2 cellular contexts compared by ENCODE assay signal in the genomic region with DNA sequence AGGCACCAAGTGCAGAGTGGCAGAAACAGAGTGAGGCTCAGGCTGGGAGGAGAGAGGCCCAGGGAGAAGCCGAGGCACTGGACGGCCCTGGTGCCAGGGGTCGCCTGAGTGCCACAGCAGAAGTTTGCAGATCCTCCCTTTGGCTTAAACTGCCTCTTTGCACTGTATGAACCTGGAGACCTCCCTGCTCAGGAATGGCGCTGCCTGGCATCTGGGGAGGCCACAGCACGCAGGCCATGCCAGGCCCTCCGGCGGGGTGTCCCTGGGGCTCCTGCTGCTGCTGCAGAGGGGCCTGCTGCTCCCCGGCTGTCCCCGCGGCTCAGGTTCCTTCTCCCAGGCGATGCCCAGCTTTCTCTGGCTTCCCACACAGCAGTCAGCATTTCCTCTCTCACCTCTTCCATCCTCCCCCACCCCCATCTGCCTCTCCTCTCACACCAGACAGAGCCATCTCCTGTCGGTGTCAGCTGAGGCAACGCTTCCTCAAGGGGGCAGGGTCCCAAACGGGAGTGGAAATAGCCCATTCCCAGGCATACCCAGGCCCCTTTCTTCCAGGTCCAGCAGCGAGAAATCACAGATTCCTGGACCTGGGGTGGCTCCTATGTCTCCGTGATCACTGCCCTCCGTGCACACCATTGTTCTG.
TF ChIP-seq lines count a peak whose summit lies in the region.

No MANE protein-coding gene starts in this region.

TF ChIP-seq in SK-N-SH treated with all-trans-retinoic acid at 6 μM for 48 hours, 23 proteins besides CTCF, POLR2A, EP300 and RAD21 (continued from another document):
- TF ChIP-seq, protein P1, sequence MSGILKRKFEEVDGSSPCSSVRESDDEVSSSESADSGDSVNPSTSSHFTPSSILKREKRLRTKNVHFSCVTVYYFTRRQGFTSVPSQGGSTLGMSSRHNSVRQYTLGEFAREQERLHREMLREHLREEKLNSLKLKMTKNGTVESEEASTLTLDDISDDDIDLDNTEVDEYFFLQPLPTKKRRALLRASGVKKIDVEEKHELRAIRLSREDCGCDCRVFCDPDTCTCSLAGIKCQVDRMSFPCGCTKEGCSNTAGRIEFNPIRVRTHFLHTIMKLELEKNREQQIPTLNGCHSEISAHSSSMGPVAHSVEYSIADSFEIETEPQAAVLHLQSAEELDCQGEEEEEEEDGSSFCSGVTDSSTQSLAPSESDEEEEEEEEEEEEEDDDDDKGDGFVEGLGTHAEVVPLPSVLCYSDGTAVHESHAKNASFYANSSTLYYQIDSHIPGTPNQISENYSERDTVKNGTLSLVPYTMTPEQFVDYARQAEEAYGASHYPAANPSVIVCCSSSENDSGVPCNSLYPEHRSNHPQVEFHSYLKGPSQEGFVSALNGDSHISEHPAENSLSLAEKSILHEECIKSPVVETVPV (CRISPR knock-in tag; IDR thresholded peaks at IDR 0.05) = no peak
- no peak for TF ChIP-seq RARB (CRISPR knock-in tag; IDR thresholded peaks at IDR 0.05)
- TF ChIP-seq, protein P2, sequence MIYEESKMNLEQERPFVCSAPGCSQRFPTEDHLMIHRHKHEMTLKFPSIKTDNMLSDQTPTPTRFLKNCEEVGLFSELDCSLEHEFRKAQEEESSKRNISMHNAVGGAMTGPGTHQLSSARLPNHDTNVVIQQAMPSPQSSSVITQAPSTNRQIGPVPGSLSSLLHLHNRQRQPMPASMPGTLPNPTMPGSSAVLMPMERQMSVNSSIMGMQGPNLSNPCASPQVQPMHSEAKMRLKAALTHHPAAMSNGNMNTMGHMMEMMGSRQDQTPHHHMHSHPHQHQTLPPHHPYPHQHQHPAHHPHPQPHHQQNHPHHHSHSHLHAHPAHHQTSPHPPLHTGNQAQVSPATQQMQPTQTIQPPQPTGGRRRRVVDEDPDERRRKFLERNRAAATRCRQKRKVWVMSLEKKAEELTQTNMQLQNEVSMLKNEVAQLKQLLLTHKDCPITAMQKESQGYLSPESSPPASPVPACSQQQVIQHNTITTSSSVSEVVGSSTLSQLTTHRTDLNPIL (CRISPR knock-in tag; IDR thresholded peaks at IDR 0.05; ENCODE audit: low read depth) = no peak
- no peak for TF ChIP-seq TCF4 (CRISPR knock-in tag; IDR thresholded peaks at IDR 0.05; ENCODE audit: borderline replicate concordance)
- no peak for TF ChIP-seq ZNF565 (CRISPR knock-in tag; conservative IDR thresholded peaks at IDR 0.05; ENCODE audit: low read depth)
- TF ChIP-seq ESRRG (CRISPR knock-in tag; IDR thresholded peaks at IDR 0.05) = no peak
TF ChIP-seq in SK-N-SH treated with all-trans-retinoic acid at 6 μM for 48 hours: peak in this region for 0.

TF ChIP-seq in WTC11, 78 proteins besides CTCF, POLR2A, EP300 and RAD21 (continued from another document):
- TF ChIP-seq, protein P3, sequence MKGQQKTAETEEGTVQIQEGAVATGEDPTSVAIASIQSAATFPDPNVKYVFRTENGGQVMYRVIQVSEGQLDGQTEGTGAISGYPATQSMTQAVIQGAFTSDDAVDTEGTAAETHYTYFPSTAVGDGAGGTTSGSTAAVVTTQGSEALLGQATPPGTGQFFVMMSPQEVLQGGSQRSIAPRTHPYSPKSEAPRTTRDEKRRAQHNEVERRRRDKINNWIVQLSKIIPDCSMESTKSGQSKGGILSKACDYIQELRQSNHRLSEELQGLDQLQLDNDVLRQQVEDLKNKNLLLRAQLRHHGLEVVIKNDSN (CRISPR knock-in tag; IDR thresholded peaks at IDR 0.05) = no peak
- TF ChIP-seq, protein P4, sequence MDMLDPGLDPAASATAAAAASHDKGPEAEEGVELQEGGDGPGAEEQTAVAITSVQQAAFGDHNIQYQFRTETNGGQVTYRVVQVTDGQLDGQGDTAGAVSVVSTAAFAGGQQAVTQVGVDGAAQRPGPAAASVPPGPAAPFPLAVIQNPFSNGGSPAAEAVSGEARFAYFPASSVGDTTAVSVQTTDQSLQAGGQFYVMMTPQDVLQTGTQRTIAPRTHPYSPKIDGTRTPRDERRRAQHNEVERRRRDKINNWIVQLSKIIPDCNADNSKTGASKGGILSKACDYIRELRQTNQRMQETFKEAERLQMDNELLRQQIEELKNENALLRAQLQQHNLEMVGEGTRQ (CRISPR knock-in tag; IDR thresholded peaks at IDR 0.05) = peak; percentile 49; the same call in 1 of the 2 replicates
- TF ChIP-seq KAT7 (CRISPR knock-in tag; IDR thresholded peaks at IDR 0.05; ENCODE audit: borderline replicate concordance) (no peak), CBFB (CRISPR knock-in tag; IDR thresholded peaks at IDR 0.05; ENCODE audit: low read depth) (no peak)
- TF ChIP-seq, protein P5, sequence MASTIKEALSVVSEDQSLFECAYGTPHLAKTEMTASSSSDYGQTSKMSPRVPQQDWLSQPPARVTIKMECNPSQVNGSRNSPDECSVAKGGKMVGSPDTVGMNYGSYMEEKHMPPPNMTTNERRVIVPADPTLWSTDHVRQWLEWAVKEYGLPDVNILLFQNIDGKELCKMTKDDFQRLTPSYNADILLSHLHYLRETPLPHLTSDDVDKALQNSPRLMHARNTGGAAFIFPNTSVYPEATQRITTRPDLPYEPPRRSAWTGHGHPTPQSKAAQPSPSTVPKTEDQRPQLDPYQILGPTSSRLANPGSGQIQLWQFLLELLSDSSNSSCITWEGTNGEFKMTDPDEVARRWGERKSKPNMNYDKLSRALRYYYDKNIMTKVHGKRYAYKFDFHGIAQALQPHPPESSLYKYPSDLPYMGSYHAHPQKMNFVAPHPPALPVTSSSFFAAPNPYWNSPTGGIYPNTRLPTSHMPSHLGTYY (CRISPR knock-in tag; IDR thresholded peaks at IDR 0.05) = no peak
